ENCODE assay signal across 29 cellular contexts in genomic region chr18:62631173-62631572, GRCh38.
"Had no signal": no experiment of that assay in that cellular context is flagged by ENCODE, and none has a peak within 500 bp of the region (broad histone marks: within the 10 kb centered on the region; RNA-seq: fewer than 3 reads in every experiment).

No MANE protein-coding gene starts in this region.

- DNase-seq: activated CD4-positive, alpha-beta T cell treated with anti-CD3 and anti-CD28 coated beads for 1 hour; activated CD4-positive, alpha-beta T cell treated with anti-CD3 and anti-CD28 coated beads for 48 hours; activated CD4-positive, alpha-beta T cell treated with anti-CD3 and anti-CD28 coated beads, Interleukin-2, amount 50 U/mL, for 4 hours; activated CD4-positive, CD25-positive, alpha-beta regulatory T cell; activated CD8-positive, alpha-beta T cell treated with anti-CD3 and anti-CD28 coated beads, Interleukin-2, amount 10 ng/mL, durations not matched to agents 7 days and 5 days; activated gamma-delta T cell treated with Interleukin-2 at 50 U/mL for 16 hours; activated naive CD4-positive, alpha-beta T cell treated with anti-CD3 and anti-CD28 coated beads for 36 hours; activated T-cell treated with anti-CD3 and anti-CD28 coated beads, Interleukin-2, amount 50 U/mL, for 4 hours; body of pancreas; NCI-H1092 treated with DMSO at 0.1 percent for 48 hours; NCI-H1417 treated with DMSO at 0.1 percent for 48 hours; NCI-H187 treated with DMSO at 0.1 percent for 48 hours; NCI-H2081; NCI-H2171 treated with DMSO at 0.1 percent for 48 hours; NCI-H345; NCI-H524 treated with DMSO at 0.1 percent for 48 hours; NCI-H748 treated with DMSO at 0.1 percent for 48 hours; NK-92 treated with Interleukin-12 subunit alpha and Interleukin-12 subunit beta, amount 100 ng/mL, for 24 hours; PC-9; SIG-M5; SW 1271; T1000; WERI-Rb-1 had no signal

- ATAC-seq: activated CD8-positive, alpha-beta T cell treated with anti-CD3 and anti-CD28 coated beads, Interleukin-2, amount 10 ng/mL, durations not matched to agents 7 days and 5 days; activated naive CD4-positive, alpha-beta T cell treated with anti-CD3 and anti-CD28 coated beads, Interleukin-2, amount 50 U/mL, for 72 hours; activated T-cell treated with anti-CD3 and anti-CD28 coated beads, Interleukin-2, amount 50 U/mL, for 4 hours; body of pancreas; Right ventricle myocardium inferior had no signal

- H3K27me3 ChIP-seq: adrenal gland, body of pancreas, breast epithelium had no signal

- H3K36me3 ChIP-seq: adrenal gland, breast epithelium, WERI-Rb-1 had no signal

- H3K4me1 ChIP-seq: body of pancreas, breast epithelium had no signal

- H3K4me3 ChIP-seq: adrenal gland, body of pancreas, breast epithelium, PC-9 had no signal

- H3K9me3 ChIP-seq: adrenal gland, body of pancreas, breast epithelium had no signal

- H3K27ac ChIP-seq: adrenal gland, body of pancreas, breast epithelium, KMS-11, PC-9, RWPE1, WERI-Rb-1 had no signal
